1 cellular context compared by ENCODE assay signal in genomic region chr6:30724906-30725667, GRCh38.
TF ChIP-seq lines count a peak whose summit lies in the region.

No MANE protein-coding gene starts in this region.

TF ChIP-seq in K562, 482 proteins besides CTCF, POLR2A, EP300 and RAD21 (continued from another document):
- TF ChIP-seq, protein P1, sequence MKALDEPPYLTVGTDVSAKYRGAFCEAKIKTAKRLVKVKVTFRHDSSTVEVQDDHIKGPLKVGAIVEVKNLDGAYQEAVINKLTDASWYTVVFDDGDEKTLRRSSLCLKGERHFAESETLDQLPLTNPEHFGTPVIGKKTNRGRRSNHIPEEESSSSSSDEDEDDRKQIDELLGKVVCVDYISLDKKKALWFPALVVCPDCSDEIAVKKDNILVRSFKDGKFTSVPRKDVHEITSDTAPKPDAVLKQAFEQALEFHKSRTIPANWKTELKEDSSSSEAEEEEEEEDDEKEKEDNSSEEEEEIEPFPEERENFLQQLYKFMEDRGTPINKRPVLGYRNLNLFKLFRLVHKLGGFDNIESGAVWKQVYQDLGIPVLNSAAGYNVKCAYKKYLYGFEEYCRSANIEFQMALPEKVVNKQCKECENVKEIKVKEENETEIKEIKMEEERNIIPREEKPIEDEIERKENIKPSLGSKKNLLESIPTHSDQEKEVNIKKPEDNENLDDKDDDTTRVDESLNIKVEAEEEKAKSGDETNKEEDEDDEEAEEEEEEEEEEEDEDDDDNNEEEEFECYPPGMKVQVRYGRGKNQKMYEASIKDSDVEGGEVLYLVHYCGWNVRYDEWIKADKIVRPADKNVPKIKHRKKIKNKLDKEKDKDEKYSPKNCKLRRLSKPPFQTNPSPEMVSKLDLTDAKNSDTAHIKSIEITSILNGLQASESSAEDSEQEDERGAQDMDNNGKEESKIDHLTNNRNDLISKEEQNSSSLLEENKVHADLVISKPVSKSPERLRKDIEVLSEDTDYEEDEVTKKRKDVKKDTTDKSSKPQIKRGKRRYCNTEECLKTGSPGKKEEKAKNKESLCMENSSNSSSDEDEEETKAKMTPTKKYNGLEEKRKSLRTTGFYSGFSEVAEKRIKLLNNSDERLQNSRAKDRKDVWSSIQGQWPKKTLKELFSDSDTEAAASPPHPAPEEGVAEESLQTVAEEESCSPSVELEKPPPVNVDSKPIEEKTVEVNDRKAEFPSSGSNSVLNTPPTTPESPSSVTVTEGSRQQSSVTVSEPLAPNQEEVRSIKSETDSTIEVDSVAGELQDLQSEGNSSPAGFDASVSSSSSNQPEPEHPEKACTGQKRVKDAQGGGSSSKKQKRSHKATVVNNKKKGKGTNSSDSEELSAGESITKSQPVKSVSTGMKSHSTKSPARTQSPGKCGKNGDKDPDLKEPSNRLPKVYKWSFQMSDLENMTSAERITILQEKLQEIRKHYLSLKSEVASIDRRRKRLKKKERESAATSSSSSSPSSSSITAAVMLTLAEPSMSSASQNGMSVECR (CRISPR knock-in tag; IDR thresholded peaks at IDR 0.05): no peak
- TF ChIP-seq EWSR1 (IDR thresholded peaks at IDR 0.05; ENCODE audit: borderline replicate concordance, low read depth, partially characterized antibody) (peak; percentile 53), GATA2 (CRISPR knock-in tag; IDR thresholded peaks at IDR 0.05) (peak; percentile 46; the same call in 1 of the 2 replicates), SMAD1 (IDR thresholded peaks at IDR 0.05; ENCODE audit: low read depth, low read length, partially characterized antibody) (peak; percentile 60), ZNF436 (CRISPR knock-in tag; IDR thresholded peaks at IDR 0.05) (0 out of 2 replicates have a peak, but pooled peaks have one; percentile 16), JUNB (CRISPR knock-in tag; conservative IDR thresholded peaks at IDR 0.05) (no peak), ZNF253 (CRISPR knock-in tag; conservative IDR thresholded peaks at IDR 0.05) (peak; percentile 60; the same call in 1 of the 2 replicates), ZNF586 (CRISPR knock-in tag; conservative IDR thresholded peaks at IDR 0.05) (0 out of 2 replicates have a peak, but pooled peaks have one; percentile 47)
- TF ChIP-seq, protein P2, sequence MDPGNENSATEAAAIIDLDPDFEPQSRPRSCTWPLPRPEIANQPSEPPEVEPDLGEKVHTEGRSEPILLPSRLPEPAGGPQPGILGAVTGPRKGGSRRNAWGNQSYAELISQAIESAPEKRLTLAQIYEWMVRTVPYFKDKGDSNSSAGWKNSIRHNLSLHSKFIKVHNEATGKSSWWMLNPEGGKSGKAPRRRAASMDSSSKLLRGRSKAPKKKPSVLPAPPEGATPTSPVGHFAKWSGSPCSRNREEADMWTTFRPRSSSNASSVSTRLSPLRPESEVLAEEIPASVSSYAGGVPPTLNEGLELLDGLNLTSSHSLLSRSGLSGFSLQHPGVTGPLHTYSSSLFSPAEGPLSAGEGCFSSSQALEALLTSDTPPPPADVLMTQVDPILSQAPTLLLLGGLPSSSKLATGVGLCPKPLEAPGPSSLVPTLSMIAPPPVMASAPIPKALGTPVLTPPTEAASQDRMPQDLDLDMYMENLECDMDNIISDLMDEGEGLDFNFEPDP (CRISPR knock-in tag; IDR thresholded peaks at IDR 0.05): 0 out of 2 replicates have a peak, but pooled peaks have one; percentile 54
